ENCODE assay signal across 31 cellular contexts in the genomic region with DNA sequence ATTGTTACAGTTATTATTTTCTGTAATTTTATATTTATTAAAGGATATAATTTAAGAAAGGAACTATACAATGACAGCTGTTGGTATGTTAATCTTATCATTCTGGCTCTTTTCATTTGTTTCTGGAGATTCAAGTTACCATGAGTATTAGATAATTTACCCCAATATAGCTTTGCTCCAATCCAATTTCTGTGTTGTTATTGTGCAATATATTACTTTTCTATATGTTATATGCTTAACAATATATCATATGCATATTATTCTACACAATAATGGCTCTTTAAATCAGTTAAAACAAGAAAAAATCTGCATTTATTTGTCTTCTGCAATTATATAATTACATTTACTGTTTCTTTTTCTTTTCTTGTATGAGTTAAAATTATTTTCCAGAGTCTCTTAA.
"Had no signal": no experiment of that assay in that cellular context is flagged by ENCODE, and none has a peak within 500 bp of the region (broad histone marks: within the 10 kb centered on the region; RNA-seq: fewer than 3 reads in every experiment).

No MANE protein-coding gene starts in this region.

- H3K9me3 ChIP-seq: ascending aorta had no signal

- H3K36me3 ChIP-seq: ascending aorta, cardiac muscle cell, WERI-Rb-1 had no signal

- FAIRE-seq: bronchial epithelial cell had no signal

- ATAC-seq: activated CD4-positive, alpha-beta T cell treated with anti-CD3 and anti-CD28 coated beads for 36 hours; activated CD4-positive, CD25-positive, alpha-beta regulatory T cell treated with anti-CD3 and anti-CD28 coated beads, Interleukin-2, amount 50 U/mL, for 24 hours; activated CD8-positive, alpha-beta memory T cell treated with anti-CD3 and anti-CD28 coated beads, Interleukin-2, amount 10 ng/mL, durations not matched to agents 7 days and 5 days; activated CD8-positive, alpha-beta T cell treated with anti-CD3 and anti-CD28 coated beads, Interleukin-2, amount 10 ng/mL, durations not matched to agents 7 days and 5 days; activated naive CD8-positive, alpha-beta T cell treated with anti-CD3 and anti-CD28 coated beads, Interleukin-2, amount 50 U/mL, for 24 hours; WTC11 had no signal

- DNase-seq: activated CD4-positive, alpha-beta memory T cell treated with anti-CD3 and anti-CD28 coated beads, Interleukin-2, amount 10 ng/mL, durations not matched to agents 7 days and 5 days; activated CD4-positive, alpha-beta T cell treated with anti-CD3 and anti-CD28 coated beads for 1 hour; activated CD4-positive, alpha-beta T cell treated with anti-CD3 and anti-CD28 coated beads for 36 hours; activated CD4-positive, alpha-beta T cell treated with anti-CD3 and anti-CD28 coated beads for 48 hours; activated CD4-positive, alpha-beta T cell treated with anti-CD3 and anti-CD28 coated beads, Interleukin-2, amount 10 ng/mL, durations not matched to agents 7 days and 5 days; activated CD4-positive, alpha-beta T cell treated with anti-CD3 and anti-CD28 coated beads, Interleukin-2, amount 50 U/mL, for 48 hours; activated CD4-positive, CD25-positive, alpha-beta regulatory T cell; activated CD8-positive, alpha-beta memory T cell treated with anti-CD3 and anti-CD28 coated beads for 24 hours; activated CD8-positive, alpha-beta memory T cell treated with anti-CD3 and anti-CD28 coated beads, Interleukin-2, amount 10 ng/mL, durations not matched to agents 7 days and 5 days; activated CD8-positive, alpha-beta memory T cell treated with anti-CD3 and anti-CD28 coated beads, Interleukin-2, amount 50 U/mL, for 48 hours; activated CD8-positive, alpha-beta T cell treated with anti-CD3 and anti-CD28 coated beads, Interleukin-2, amount 10 ng/mL, durations not matched to agents 7 days and 5 days; activated effector memory CD4-positive, alpha-beta T cell treated with Interleukin-2 at 50 U/mL for 16 hours; activated gamma-delta T cell; activated naive CD4-positive, alpha-beta T cell treated with anti-CD3 and anti-CD28 coated beads, Interleukin-2, amount 10 ng/mL, durations not matched to agents 7 days and 5 days; activated naive CD4-positive, alpha-beta T cell treated with Interleukin-2 at 50 U/mL for 16 hours; activated naive CD8-positive, alpha-beta T cell treated with anti-CD3 and anti-CD28 coated beads, Interleukin-2, amount 10 ng/mL, durations not matched to agents 7 days and 5 days; activated naive CD8-positive, alpha-beta T cell treated with anti-CD3 and anti-CD28 coated beads, Interleukin-2, amount 50 U/mL, for 24 hours; activated T-cell treated with anti-CD3 and anti-CD28 coated beads, Interleukin-2, amount 50 U/mL, for 24 hours; activated T-cell treated with anti-CD3 and anti-CD28 coated beads, Interleukin-2, amount 50 U/mL, for 48 hours; amygdala; anterior cingulate cortex; caudate nucleus; cerebellar nuclear complex; T-helper 2 cell; T-helper 9 cell; WERI-Rb-1 had no signal

- H3K4me3 ChIP-seq: ascending aorta, cardiac muscle cell had no signal

- H3K27me3 ChIP-seq: ascending aorta, cardiac muscle cell had no signal

- H3K4me1 ChIP-seq: ascending aorta had no signal

- H3K27ac ChIP-seq: ascending aorta, cardiac muscle cell, WERI-Rb-1 had no signal
